9 cellular contexts compared by ENCODE assay signal in the genomic region with DNA sequence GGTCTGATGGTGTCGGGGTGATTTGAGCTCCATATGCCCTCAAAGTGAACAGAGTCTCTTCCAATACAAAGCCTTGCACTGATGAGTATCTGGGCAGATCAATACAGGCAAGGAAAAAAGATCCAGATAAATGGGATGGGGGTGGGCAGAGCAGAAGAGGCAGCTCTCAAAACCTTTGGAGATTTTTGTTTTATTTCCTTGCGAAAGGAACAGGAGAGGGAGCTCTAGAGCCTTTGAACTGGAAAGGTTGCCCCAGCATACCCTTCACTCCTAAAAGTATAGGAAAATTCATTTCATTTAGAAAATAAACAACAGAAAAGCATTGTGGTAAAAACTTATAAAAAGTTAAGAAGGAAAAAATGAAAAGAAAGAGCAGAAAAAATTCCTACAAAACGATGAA.
DNase-seq lines count a peak whose midpoint lies in the region; ATAC-seq, FAIRE-seq and TF ChIP-seq lines count a peak whose summit lies in the region.
"Had no signal": no experiment of that assay in that cellular context is flagged by ENCODE, and none has a peak within 500 bp of the region (broad histone marks: within the 10 kb centered on the region; RNA-seq: fewer than 3 reads in every experiment).

No MANE protein-coding gene starts in this region.

- ATAC-seq in GM21786 (IDR thresholded peaks at IDR 0.05; ENCODE audit: unreplicated experiment): no peak

- no peak for TF ChIP-seq POLR2A in H54 (IDR thresholded peaks at IDR 0.05; ENCODE audit: low read depth, low read length)

- FAIRE-seq in GM19239 (lab: Jason Lieb, UNC) (peak; percentile 45), H54 (lab: Jason Lieb, UNC) (no peak)

- DNase-seq in AG08396 (ENCODE audit: low spot score) (peak; percentile 29), GM19239 (ENCODE audit: insufficient read length, low spot score) (peak; percentile 21), RPMI8226 (peak; percentile 41), globus pallidus (ENCODE audit: low spot score) (peak; percentile 51), NCI-H2029 (lab: John Stamatoyannopoulos, UW) (no peak), H54 (ENCODE audit: insufficient read length, low spot score) (no peak), DMS79 (lab: John Stamatoyannopoulos, UW) (no peak)
- DNase-seq: cortex of kidney had no signal

Comparison
In these comparisons a context has a peak if more than half of its experiments do, and no peak if none do; other contexts are left out.
1. DNase-seq: peak in AG08396 (single experiment), GM19239 (single experiment), RPMI8226 (single experiment) and globus pallidus (single experiment); none in NCI-H2029 (single experiment), H54 (single experiment) and DMS79 (single experiment).